1 cellular context compared by ENCODE assay signal in the genomic region with DNA sequence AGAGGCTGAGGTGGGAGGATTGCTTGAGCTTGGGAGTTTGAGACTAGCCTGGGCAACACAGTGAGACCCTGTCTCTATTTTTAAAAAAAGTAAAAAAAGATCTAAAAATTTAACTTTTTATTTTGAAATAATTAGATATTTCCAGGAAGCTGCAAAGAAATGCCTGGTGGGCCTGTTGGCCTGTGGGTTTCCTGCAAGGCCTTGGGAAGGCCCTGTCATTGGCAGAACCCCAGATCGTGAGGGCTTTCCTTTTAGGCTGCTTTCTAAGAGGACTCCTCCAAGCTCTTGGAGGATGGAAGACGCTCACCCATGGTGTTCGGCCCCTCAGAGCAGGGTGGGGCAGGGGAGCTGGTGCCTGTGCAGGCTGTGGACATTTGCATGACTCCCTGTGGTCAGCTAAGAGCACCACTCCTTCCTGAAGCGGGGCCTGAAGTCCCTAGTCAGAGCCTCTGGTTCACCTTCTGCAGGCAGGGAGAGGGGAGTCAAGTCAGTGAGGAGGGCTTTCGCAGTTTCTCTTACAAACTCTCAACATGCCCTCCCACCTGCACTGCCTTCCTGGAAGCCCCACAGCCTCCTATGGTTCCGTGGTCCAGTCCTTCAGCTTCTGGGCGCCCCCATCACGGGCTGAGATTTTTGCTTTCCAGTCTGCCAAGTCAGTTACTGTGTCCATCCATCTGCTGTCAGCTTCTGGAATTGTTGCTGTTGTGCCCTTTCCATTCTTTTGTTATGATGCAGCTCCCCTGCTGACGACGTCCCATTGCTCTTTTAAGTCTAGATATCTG.
TF ChIP-seq lines count a peak whose summit lies in the region.

No MANE protein-coding gene starts in this region.

TF ChIP-seq in A549, 52 proteins besides CTCF, POLR2A, EP300 and RAD21 (continued from another document):
- no peak for TF ChIP-seq CHD4 (IDR thresholded peaks at IDR 0.05; ENCODE audit: borderline replicate concordance)
